ENCODE assay signal across 22 cellular contexts in the genomic region with DNA sequence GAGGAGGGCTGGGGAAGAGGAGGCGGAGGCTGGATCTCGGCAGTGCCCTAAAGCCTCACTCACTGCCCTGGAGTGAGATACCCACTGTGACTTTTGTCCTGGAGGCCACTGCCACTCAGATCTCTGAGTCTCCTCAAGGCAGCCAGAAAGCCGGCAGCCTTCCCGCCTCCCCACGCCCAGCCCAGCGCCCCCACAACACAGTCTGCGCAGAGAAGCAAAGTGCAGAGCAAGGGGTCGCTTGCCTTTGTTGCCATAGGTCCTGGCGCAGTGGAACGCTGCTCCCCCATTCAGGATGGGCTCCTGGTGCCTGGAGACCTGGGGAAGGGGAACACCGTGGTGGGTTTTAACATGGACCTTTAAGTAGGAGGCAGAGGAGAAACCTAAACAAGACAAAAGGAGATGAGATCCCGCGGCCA.
"Had no signal": no experiment of that assay in that cellular context is flagged by ENCODE, and none has a peak within 500 bp of the region (broad histone marks: within the 10 kb centered on the region; RNA-seq: fewer than 3 reads in every experiment).

No MANE protein-coding gene starts in this region.

- H3K27me3 ChIP-seq: adrenal gland, ascending aorta, brain microvascular endothelial cell, hepatocyte, tibial artery had no signal

- H3K9me3 ChIP-seq: adrenal gland, ascending aorta, tibial artery had no signal

- H3K4me2 ChIP-seq: hepatocyte had no signal

- ATAC-seq: activated T-cell treated with anti-CD3 and anti-CD28 coated beads, Interleukin-2, amount 50 U/mL, for 72 hours; left lobe of liver; natural killer cell; stimulated activated naive CD8-positive, alpha-beta T cell treated with anti-CD3 and anti-CD28 coated beads, Interleukin-15, amount 100 ng/mL, for 72 hours had no signal

- H3K4me1 ChIP-seq: adrenal gland, ascending aorta had no signal

- H2AFZ ChIP-seq: hepatocyte had no signal

- H3K9me3 Mint-ChIP-seq: activated T-cell treated with anti-CD3 and anti-CD28 coated beads, Interleukin-2, amount 50 U/mL, for 72 hours; dendritic cell treated with granulocyte-macrophage colony-stimulating factor and Interleukin-4, amounts not matched to agents 40 ng/mL and 50 ng/mL, for 4 days; immature natural killer cell; natural killer cell; stimulated activated naive CD8-positive, alpha-beta T cell treated with anti-CD3 and anti-CD28 coated beads, Interleukin-15, amount 100 ng/mL, for 72 hours had no signal

- H3K4me3 ChIP-seq: adrenal gland, ascending aorta, hepatocyte, lung, tibial artery had no signal

- H3K4me3 Mint-ChIP-seq: activated naive CD8-positive, alpha-beta T cell; dendritic cell treated with granulocyte-macrophage colony-stimulating factor and Interleukin-4, amounts not matched to agents 40 ng/mL and 50 ng/mL, for 4 days; immature natural killer cell; natural killer cell; stimulated activated naive CD8-positive, alpha-beta T cell treated with anti-CD3 and anti-CD28 coated beads, Interleukin-15, amount 100 ng/mL, for 72 hours had no signal

- H3K27ac Mint-ChIP-seq: dendritic cell treated with granulocyte-macrophage colony-stimulating factor and Interleukin-4, amounts not matched to agents 40 ng/mL and 50 ng/mL, for 4 days; natural killer cell had no signal

- H3K27ac ChIP-seq: adrenal gland, ascending aorta, brain microvascular endothelial cell, hepatocyte, tibial artery had no signal

- H3K27me3 Mint-ChIP-seq: activated naive CD8-positive, alpha-beta T cell; dendritic cell treated with granulocyte-macrophage colony-stimulating factor and Interleukin-4, amounts not matched to agents 40 ng/mL and 50 ng/mL, for 4 days; stimulated activated naive CD8-positive, alpha-beta T cell treated with anti-CD3 and anti-CD28 coated beads, Interleukin-15, amount 100 ng/mL, for 72 hours had no signal

- DNase-seq: activated CD4-positive, alpha-beta T cell treated with anti-CD3 and anti-CD28 coated beads, Interleukin-2, amount 50 U/mL, for 1 hour; activated CD8-positive, alpha-beta memory T cell treated with anti-CD3 and anti-CD28 coated beads, Interleukin-2, amount 50 U/mL, for 48 hours; activated gamma-delta T cell; activated T-cell treated with anti-CD3 and anti-CD28 coated beads, Interleukin-2, amount 50 U/mL, for 72 hours; adrenal gland; brain microvascular endothelial cell; caudate nucleus; effector CD8-positive, alpha-beta T cell; foreskin melanocyte; glutamatergic neuron; immature natural killer cell; midbrain; natural killer cell; stimulated activated CD4-positive, alpha-beta T cell treated with anti-CD3 and anti-CD28 coated beads, Interleukin-12 subunit alpha, Interleukin-12 subunit beta, amount 100 ng/mL, for 4 hours; stimulated activated naive CD8-positive, alpha-beta T cell treated with anti-CD3 and anti-CD28 coated beads, Interleukin-15, amount 100 ng/mL, for 72 hours; tibial artery had no signal
